Comparison of ENCODE assay signal across 14 cellular contexts in genomic region chr1:225567789-225568188, GRCh38.
DNase-seq lines count a peak whose midpoint lies in the region; ATAC-seq and TF ChIP-seq lines count a peak whose summit lies in the region.
"Had no signal": no experiment of that assay in that cellular context is flagged by ENCODE, and none has a peak within 500 bp of the region (broad histone marks: within the 10 kb centered on the region; RNA-seq: fewer than 3 reads in every experiment).

No MANE protein-coding gene starts in this region.

- H3K36me3 ChIP-seq in heart right ventricle (peaks cover 0 to 20% (median 0%) of the 10 kb centered on the region in 9 donors), PC-9 (ENCODE audit: low read depth) (no peaks in the 10 kb centered on the region; the same call in 1 of the 2 replicates)

- H3K4me1 ChIP-seq in heart right ventricle, result peaks cover 0 to 46% (median 23%) of the 10 kb centered on the region in 9 donors
- no peaks in the 10 kb centered on the region for H3K4me1 ChIP-seq in PC-9 (replicated peaks; ENCODE audit: insufficient read depth)

- H3K4me1 Mint-ChIP-seq in type B pancreatic cell (ENCODE audit: unreplicated experiment), result peaks cover 11% of the 10 kb centered on the region
- H3K4me1 Mint-ChIP-seq: memory B cell had no signal

- no peak overlapping the region for H3K4me2 ChIP-seq in PC-9

- H3K36me3 Mint-ChIP-seq in type B pancreatic cell, result peaks cover 10% of the 10 kb centered on the region
- H3K36me3 Mint-ChIP-seq: memory B cell had no signal

- no peak overlapping the region for H3K27ac ChIP-seq in heart right ventricle
- H3K27ac ChIP-seq in PC-9, result no peak overlapping the region
- H3K27ac ChIP-seq: HL-60 had no signal

- no peak for DNase-seq in heart right ventricle
- DNase-seq in cardiac septum (ENCODE audit: low spot score), result no peak
- DNase-seq in PC-9, result no peak
- peak; percentile 9 for DNase-seq in glomerular endothelial cell (ENCODE audit: extremely low read depth, low read depth, low spot score)
- DNase-seq in type B pancreatic cell (ENCODE audit: extremely low spot score, unreplicated experiment), result no peak
- no peak for DNase-seq in DMS53 (lab: John Stamatoyannopoulos, UW)
- no peak for DNase-seq in DMS114 treated with DMSO at 0.1 percent for 48 hours (lab: John Stamatoyannopoulos, UW; ENCODE audit: unreplicated experiment)
- no peak for DNase-seq in NK-92 (lab: John Stamatoyannopoulos, UW; ENCODE audit: unreplicated experiment)
- DNase-seq: activated T-cell treated with anti-CD3 and anti-CD28 coated beads, Interleukin-2, amount 50 U/mL, for 1 hour; AML-193; NCI-H1694; RPMI8226 had no signal

- H3K9me3 ChIP-seq in heart right ventricle (no peaks in the 10 kb centered on the region), PC-9 (ENCODE audit: insufficient read depth, low read depth) (no peaks in the 10 kb centered on the region)

- no peaks in the 10 kb centered on the region for H3K9me3 Mint-ChIP-seq in type B pancreatic cell
- H3K9me3 Mint-ChIP-seq: memory B cell had no signal

- no TSS peak for BruUV-seq in PC-9 (replicated peaks; lab: Mats Ljungman, UMichigan)

- TF ChIP-seq CTCF in heart right ventricle (IDR thresholded peaks at IDR 0.05) (peak in 5 of 9 donors; percentile 11 to 37 (median 25)), PC-9 (conservative IDR thresholded peaks at IDR 0.05) (peak; percentile 24; the same call in 1 of the 2 replicates), type B pancreatic cell (conservative IDR thresholded peaks at IDR 0.05) (peak; percentile 38)

- no peaks in the 10 kb centered on the region for H3K27me3 ChIP-seq in heart right ventricle
- H3K27me3 ChIP-seq in PC-9 (ENCODE audit: insufficient read depth, low read depth), result no peaks in the 10 kb centered on the region

- H3K9me2 ChIP-seq in PC-9 (ENCODE audit: insufficient read depth), result no peaks in the 10 kb centered on the region

- peaks cover 14% of the 10 kb centered on the region for H3F3A ChIP-seq in PC-9 (ENCODE audit: insufficient read depth, low read depth)

- no peak overlapping the region for H3K27ac Mint-ChIP-seq in type B pancreatic cell
- H3K27ac Mint-ChIP-seq: memory B cell had no signal

- H4K20me1 ChIP-seq in PC-9 (ENCODE audit: insufficient read depth), result no peaks in the 10 kb centered on the region; the same call in 1 of the 2 replicates

- intact Hi-C loops in heart right ventricle (cut with DNase I) (loop anchor here in 2 of 10 donors (5.0 to 10.0 kb wide), 3 partner anchors 85 to 200 kb away; partner anchors contain the start of gene ENAH (in 2 of the 2)), cardiac septum (cut with DNase I) (loop anchor here (5.0 kb wide), 1 partner anchor 205 kb away; no protein-coding TSS in a partner anchor), PC-9 (cut with micrococcal nuclease; ENCODE audit: unreplicated experiment) (no loop called here)

- CTCF ChIA-PET in PC-9 (lab: Charles Lee), result interaction anchor here (0.6 kb wide), 1 partner anchor 30 kb away, joined by 3 read pairs; no protein-coding TSS in a partner anchor

- peaks cover 39% of the 10 kb centered on the region for H3K79me2 ChIP-seq in PC-9 (ENCODE audit: low read depth)

- H3K4me3 ChIP-seq in heart right ventricle (no peak overlapping the region), PC-9 (no peak overlapping the region)

- no peaks in the 10 kb centered on the region for H3K27me3 Mint-ChIP-seq in type B pancreatic cell

- no peak overlapping the region for H3K4me3 Mint-ChIP-seq in type B pancreatic cell
- H3K4me3 Mint-ChIP-seq: memory B cell had no signal

- H2AFZ ChIP-seq in PC-9, result no peak overlapping the region

- no peak for ATAC-seq in heart right ventricle

- WGBS in heart right ventricle, 2 donors, result 77% methylated on average over 2 of the region's 2 CpGs

- POLR2A ChIA-PET in PC-9 (lab: Charles Lee; ENCODE audit: unreplicated experiment), result no interaction called here
